ENCODE assay signal across 8 cellular contexts in genomic region chr1:12040457-12041051, GRCh38. TPM values are rescaled to one million over a fixed set of nuclear protein-coding genes. Genes with fewer than 3 reads are reported as not detected.
A peak's percentile ranks its signal among the peaks of the same experiment; 100 is the strongest.
DNase-seq lines count a peak whose midpoint lies in the region; ATAC-seq, FAIRE-seq and TF ChIP-seq lines count a peak whose summit lies in the region.

No MANE protein-coding gene starts in this region.

- TF ChIP-seq EP300 in K562 (IDR thresholded peaks at IDR 0.05; ENCODE audit: low read length): no peak; the same call in 1 of the 2 replicates

- H2AFZ ChIP-seq in K562 (ENCODE audit: low read depth, low read length): no peak overlapping the region

- no peaks in the 10 kb centered on the region for H3K27me3 ChIP-seq in K562 (ENCODE audit: control insufficient read depth in 2 of 2, insufficient read depth in 2 of 2, low read length in 2 of 2)
- H3K27me3 ChIP-seq in mesendoderm (ENCODE audit: insufficient read depth, low read length, poor library complexity): no peaks in the 10 kb centered on the region

- no peaks in the 10 kb centered on the region for H3K9me3 ChIP-seq in K562 (replicated peaks; ENCODE audit: control insufficient read depth, insufficient read depth, low read depth, low read length)

- H4K5ac ChIP-seq in mesendoderm (ENCODE audit: low read length): no peak overlapping the region

- no peak overlapping the region for H2BK5ac ChIP-seq in mesendoderm (ENCODE audit: low read length)

- H3K36me3 Mint-ChIP-seq in IgD-negative memory B cell: no peaks in the 10 kb centered on the region

- H3K9me1 ChIP-seq in K562 (ENCODE audit: control insufficient read depth, insufficient read depth, low read length): no peaks in the 10 kb centered on the region

- no peak overlapping the region for H3K4me2 ChIP-seq in K562 (ENCODE audit: insufficient read depth, low read length)
- no peak overlapping the region for H3K4me2 ChIP-seq in mesendoderm (ENCODE audit: low read length)

- no peaks in the 10 kb centered on the region for H3K79me1 ChIP-seq in mesendoderm (ENCODE audit: low read length)

- no peak overlapping the region for H3K18ac ChIP-seq in mesendoderm (ENCODE audit: low read length)

- no peak overlapping the region for H2BK120ac ChIP-seq in mesendoderm (ENCODE audit: low read depth, low read length)

- peak overlapping the region; percentile 47 to 84 (median 68) for H3K4me3 Mint-ChIP-seq in IgD-negative memory B cell

- BruUV-seq in K562 (replicated peaks; lab: Mats Ljungman, UMichigan): no TSS peak

- H3K4ac ChIP-seq in mesendoderm (ENCODE audit: low read depth, low read length): no peak overlapping the region

- H3K9ac ChIP-seq in K562 (ENCODE audit: insufficient read depth in 1 of 2, low read depth in 2 of 2, low read length in 2 of 2) (no peak overlapping the region), mesendoderm (ENCODE audit: low read length) (no peak overlapping the region)

- DNase-seq in NCI-H510A treated with DMSO at 0.1 percent for 48 hours (lab: John Stamatoyannopoulos, UW): peak; percentile 39
- no peak for DNase-seq in NCI-H510A (lab: John Stamatoyannopoulos, UW)
- peak in 3 of 4 experiments; percentile 37 to 73 (median 59) for DNase-seq in K562 (ENCODE audit: extremely low read depth in 1 of 4, low spot score in 3 of 4)
- DNase-seq in NCI-H2029 (lab: John Stamatoyannopoulos, UW): no peak
- no peak for DNase-seq in HPDE6-E6E7 (ENCODE audit: extremely low spot score)
- no peak for DNase-seq in mesendoderm

- 0 out of 4 replicates have a peak, but pooled peaks of 1 of the 2 experiments have one; percentile 19 for TF ChIP-seq RAD21 in K562 (CRISPR knock-in tag; conservative IDR thresholded peaks at IDR 0.05 in 1 of 2, IDR thresholded peaks at IDR 0.05 in 1 of 2)

- H3K56ac ChIP-seq in mesendoderm (ENCODE audit: low read length): no peak overlapping the region

- 12% methylated on average over 6 of the region's 6 CpGs for WGBS in K562 (ENCODE audit: insufficient coverage, low coverage, missing lambda C conversion rate)
- WGBS in mesendoderm (ENCODE audit: extremely low coverage, insufficient coverage, low lambda C conversion rate): no CpG with 5 or more reads among the region's 6 CpGs

- H3K79me2 ChIP-seq in K562 (ENCODE audit: control insufficient read depth, insufficient read depth, low read length): no peaks in the 10 kb centered on the region
- H3K79me2 ChIP-seq in mesendoderm (ENCODE audit: control insufficient read depth, insufficient read depth, low read length): no peaks in the 10 kb centered on the region

- TF ChIP-seq CTCF in K562 (IDR thresholded peaks at IDR 0.05 in 2 of 3, conservative IDR thresholded peaks at IDR 0.05 in 1 of 3; ENCODE audit: insufficient read depth in 2 of 3, low read depth in 1 of 3, low read length in 3 of 3): no peak

- no peak overlapping the region for H4K8ac ChIP-seq in mesendoderm (ENCODE audit: low read depth, low read length)

- intact Hi-C loops in K562 (cut with micrococcal nuclease): no loop called here

- TF ChIP-seq POLR2A in K562 (conservative IDR thresholded peaks at IDR 0.05): no peak

- peak; percentile 70 for FAIRE-seq in K562 (lab: Jason Lieb, UNC)

- H4K20me1 ChIP-seq in K562 (replicated peaks; ENCODE audit: control insufficient read depth, insufficient read depth, low read length): no peaks in the 10 kb centered on the region

- no peaks in the 10 kb centered on the region for H3K36me3 ChIP-seq in K562 (ENCODE audit: control insufficient read depth, insufficient read depth, low read length)
- no peaks in the 10 kb centered on the region for H3K36me3 ChIP-seq in mesendoderm (ENCODE audit: control insufficient read depth, insufficient read depth, low read length)

- peak overlapping the region; percentile 52 to 95 (median 83) for H3K27ac Mint-ChIP-seq in IgD-negative memory B cell

- H3K4me1 ChIP-seq in K562 (replicated peaks in 1 of 2; ENCODE audit: control insufficient read depth in 2 of 2, insufficient read depth in 2 of 2, low read length in 2 of 2) (peaks cover 47 to 48% of the 10 kb centered on the region in 2 experiments), mesendoderm (ENCODE audit: control insufficient read depth, low read depth, low read length) (no peaks in the 10 kb centered on the region)

- H3K4me3 ChIP-seq in K562 (no peak overlapping the region), mesendoderm (ENCODE audit: low read length) (no peak overlapping the region)

- CTCF ChIA-PET in K562 (lab: Yijun Ruan, JAX; ENCODE audit: low intra/inter-chr PET ratio): no interaction called here

- no peak overlapping the region for H3K23ac ChIP-seq in mesendoderm (ENCODE audit: low read length)

- no peak overlapping the region for H2BK15ac ChIP-seq in mesendoderm (replicated peaks; ENCODE audit: low read depth)

- H3K27ac ChIP-seq in K562 (ENCODE audit: extremely low read depth, low read depth, low read length) (no peak overlapping the region), mesendoderm (ENCODE audit: low read depth, low read length) (no peak overlapping the region)

- H3K27me3 Mint-ChIP-seq in IgD-negative memory B cell: no peaks in the 10 kb centered on the region

- H3K4me1 Mint-ChIP-seq in IgD-negative memory B cell: peaks cover 30 to 37% (median 31%) of the 10 kb centered on the region in 3 donors

- peak; percentile 72 for ATAC-seq in GM21619 (IDR thresholded peaks at IDR 0.05; ENCODE audit: unreplicated experiment)
- ATAC-seq in K562: peak; percentile 16; the same call in 2 of the 3 replicates

- in situ Hi-C loops in K562 (cut with MboI): no loop called here

- no peaks in the 10 kb centered on the region for H3K9me3 Mint-ChIP-seq in IgD-negative memory B cell

- H2AK5ac ChIP-seq in mesendoderm (ENCODE audit: low read length): no peak overlapping the region

- POLR2A ChIA-PET in K562 (lab: Yijun Ruan, JAX): interaction anchor here (0.7 to 5.7 kb wide), 7 partner anchors 8 to 580 kb away, joined by 3 to 91 read pairs (median 3); no protein-coding TSS in a partner anchor

RNA-seq across cellular contexts. Expression of gene MIIP, which starts 21.3 kb away (rescaled TPM):
- polyA plus RNA-seq in IgD-negative memory B cell: 52.4 TPM
- total RNA-seq in K562 (2011; cell fraction: chromatin; rRNA removed; ENCODE audit: low replicate concordance): 73.6 and 259 TPM in 2 replicates
- total RNA-seq in K562 (2011; cell fraction: nucleolus; rRNA removed): 259 and 285 TPM in 2 replicates
- 145 and 161 TPM in 2 replicates for total RNA-seq in K562 (2011; cell fraction: nucleoplasm; rRNA removed)
- total RNA-seq in K562 (2014; rRNA removed): 117 and 131 TPM in 2 replicates
- total RNA-seq in K562 (2014; rRNA removed; fragmentation: Illumina TruSeq; extraction: Trizol): 11.8 and 17.2 TPM in 2 replicates
- 50.7 and 55.6 TPM in 2 replicates for total RNA-seq in K562 (2015; rRNA removed; fragmentation: Illumina TruSeq; extraction: Trizol)
- 92.8 and 102 TPM in 2 replicates for total RNA-seq in K562 (2021)
- polyA plus RNA-seq in K562 (2011; rRNA removed): 48.3 and 113 TPM in 2 replicates
- 79.2 and 124 TPM in 2 replicates for polyA plus RNA-seq in K562 (2011; cell fraction: cytosol; rRNA removed)
- polyA plus RNA-seq in K562 (2011; cell fraction: nucleus; rRNA removed): 514 and 538 TPM in 2 replicates
- 79.3 and 134 TPM in 2 replicates for polyA plus RNA-seq in K562 (2012)
- 30.8 and 57.5 TPM in 2 replicates for polyA plus RNA-seq in K562 (2014; fragmentation: Illumina TruSeq; extraction: Trizol)
- polyA plus RNA-seq in K562 (2014; fragmentation: Nextera tagmentation; extraction: Ambion mirVana): 1 to 10 TPM; 2.5 to 5.1 TPM
- polyA plus RNA-seq in K562 (2014; rRNA removed): 105 and 108 TPM in 2 replicates
- 15.8 and 16.2 TPM in 2 replicates for polyA minus RNA-seq in K562 (2011; rRNA and poly(A)+ RNA removed)
- polyA minus RNA-seq in K562 (2011; cell fraction: cytosol; rRNA and poly(A)+ RNA removed): 26.3 and 43.2 TPM in 2 replicates
- 54.1 and 78.2 TPM in 2 replicates for polyA minus RNA-seq in K562 (2011; cell fraction: nucleus; rRNA and poly(A)+ RNA removed)
- 36.6 TPM for polyA plus RNA-seq in mesendoderm (2013, experiment 1 of 2)
- 38.8 TPM for polyA plus RNA-seq in mesendoderm (2013, experiment 2 of 2)

RNA-seq across cellular contexts. Expression of gene TNFRSF8, which starts 22.5 kb away (rescaled TPM):
- polyA plus RNA-seq in IgD-negative memory B cell (0.40 TPM), K562 (2011; rRNA removed) (5.6 and 12.0 TPM in 2 replicates), K562 (2014; fragmentation: Illumina TruSeq; extraction: Trizol) (22.4 and 24.4 TPM in 2 replicates), K562 (2014; fragmentation: Nextera tagmentation; extraction: Ambion mirVana) (1 to 10 TPM; 3.5 to 3.7 TPM), K562 (2014; rRNA removed) (18.2 and 19.9 TPM in 2 replicates)
- 14.4 and 37.6 TPM in 2 replicates for total RNA-seq in K562 (2011; cell fraction: chromatin; rRNA removed; ENCODE audit: low replicate concordance)
- total RNA-seq in K562 (2011; cell fraction: nucleolus; rRNA removed): 36.7 and 39.3 TPM in 2 replicates
- total RNA-seq in K562 (2011; cell fraction: nucleoplasm; rRNA removed): 23.4 and 24.7 TPM in 2 replicates
- total RNA-seq in K562 (2014; rRNA removed) (22.2 and 27.1 TPM in 2 replicates), K562 (2014; rRNA removed; fragmentation: Illumina TruSeq; extraction: Trizol) (5.9 and 8.7 TPM in 2 replicates), K562 (2015; rRNA removed; fragmentation: Illumina TruSeq; extraction: Trizol) (17.1 and 18.9 TPM in 2 replicates), K562 (2021) (38.4 and 40.2 TPM in 2 replicates)
- 10.7 and 17.1 TPM in 2 replicates for polyA plus RNA-seq in K562 (2011; cell fraction: cytosol; rRNA removed)
- polyA plus RNA-seq in K562 (2011; cell fraction: nucleus; rRNA removed): 8.7 and 10.8 TPM in 2 replicates
- 23.2 and 39.4 TPM in 2 replicates for polyA plus RNA-seq in K562 (2012)
- polyA minus RNA-seq in K562 (2011; rRNA and poly(A)+ RNA removed): 6.5 and 7.8 TPM in 2 replicates
- polyA minus RNA-seq in K562 (2011; cell fraction: cytosol; rRNA and poly(A)+ RNA removed): 14.6 and 16.9 TPM in 2 replicates
- polyA minus RNA-seq in K562 (2011; cell fraction: nucleus; rRNA and poly(A)+ RNA removed): 5.3 and 7.6 TPM in 2 replicates
- 10.3 TPM for polyA plus RNA-seq in mesendoderm (2013, experiment 1 of 2)
- 10.7 TPM for polyA plus RNA-seq in mesendoderm (2013, experiment 2 of 2)

Comparison
In these comparisons a context has a peak if more than half of its experiments do, and no peak if none do; other contexts are left out.
1. DNase-seq: peak in NCI-H510A treated with DMSO at 0.1 percent for 48 hours (single experiment) and K562 (3 of 4); none in NCI-H510A (single experiment), NCI-H2029 (single experiment), HPDE6-E6E7 (single experiment) and mesendoderm (single experiment).